Comparison of ENCODE assay signal across 9 cellular contexts in genomic region chr14:71290960-71291466, GRCh38. TPM values are rescaled to one million over a fixed set of nuclear protein-coding genes. Genes with fewer than 3 reads are reported as not detected.
DNase-seq lines count a peak whose midpoint lies in the region; ATAC-seq and TF ChIP-seq lines count a peak whose summit lies in the region.
"Had no signal": no experiment of that assay in that cellular context is flagged by ENCODE, and none has a peak within 500 bp of the region (broad histone marks: within the 10 kb centered on the region; RNA-seq: fewer than 3 reads in every experiment).

No MANE protein-coding gene starts in this region.

- no peaks in the 10 kb centered on the region for H3K9me3 Mint-ChIP-seq in activated naive CD4-positive, alpha-beta T cell treated with anti-CD3 and anti-CD28 coated beads for 36 hours

- no peak overlapping the region for H3K4me3 ChIP-seq in A673 (ENCODE audit: low read depth, low read length, poor library complexity, severe bottlenecking)
- no peak overlapping the region for H3K4me3 ChIP-seq in kidney epithelial cell (ENCODE audit: low read depth, low read length)
- H3K4me3 ChIP-seq: cardiac muscle cell had no signal

- no peak overlapping the region for H3K27ac ChIP-seq in A673 (ENCODE audit: low read depth, low read length, poor library complexity, severe bottlenecking)
- H3K27ac ChIP-seq: cardiac muscle cell had no signal

- CTCF ChIA-PET in A673 (lab: Charles Lee), result no interaction called here
- CTCF ChIA-PET in activated naive CD4-positive, alpha-beta T cell treated with anti-CD3 and anti-CD28 coated beads for 36 hours (lab: Charles Lee), result interaction anchor here (0.7 kb wide), 2 partner anchors 73 to 93 kb away, joined by 3 read pairs; no protein-coding TSS in a partner anchor

- peaks cover 16% of the 10 kb centered on the region for H3K4me1 Mint-ChIP-seq in activated naive CD4-positive, alpha-beta T cell treated with anti-CD3 and anti-CD28 coated beads for 36 hours (ENCODE audit: low read depth)

- H3K36me3 Mint-ChIP-seq in activated naive CD4-positive, alpha-beta T cell treated with anti-CD3 and anti-CD28 coated beads for 36 hours (ENCODE audit: low read depth), result no peaks in the 10 kb centered on the region

- H3K4me1 ChIP-seq in A673 (ENCODE audit: insufficient read depth, low read length, poor library complexity, severe bottlenecking), result no peaks in the 10 kb centered on the region

- ATAC-seq in stimulated activated naive CD8-positive, alpha-beta T cell treated with anti-CD3 and anti-CD28 coated beads, Interleukin-15, Interleukin-2, amounts not matched to agents 100 U/mL and 50 U/mL, for 24 hours, result peak; percentile 99
- no peak for ATAC-seq in GM19467 (IDR thresholded peaks at IDR 0.05; ENCODE audit: unreplicated experiment)

- TF ChIP-seq CTCF in A673 (conservative IDR thresholded peaks at IDR 0.05; ENCODE audit: low read depth, low read length) (no peak), kidney epithelial cell (IDR thresholded peaks at IDR 0.05; ENCODE audit: insufficient read depth, low read length, poor library complexity, severe bottlenecking) (no peak)

- POLR2A ChIA-PET in A673 (lab: Charles Lee; ENCODE audit: low non-redundant PET), result no interaction called here

- H3K27me3 ChIP-seq in A673 (replicated peaks; ENCODE audit: insufficient read depth, low read depth, low read length, poor library complexity) (no peaks in the 10 kb centered on the region), kidney epithelial cell (ENCODE audit: control insufficient read depth, insufficient read depth, low read length) (no peaks in the 10 kb centered on the region)
- H3K27me3 ChIP-seq: cardiac muscle cell had no signal

- no peaks in the 10 kb centered on the region for H3K9me3 ChIP-seq in A673 (ENCODE audit: low read depth, low read length, poor library complexity, severe bottlenecking)

- intact Hi-C loops in A673 (cut with micrococcal nuclease; ENCODE audit: unreplicated experiment), result no loop called here
- intact Hi-C loops in activated naive CD4-positive, alpha-beta T cell treated with anti-CD3 and anti-CD28 coated beads for 36 hours (cut with micrococcal nuclease), result loop anchor here (1.0 to 2.0 kb wide), 3 partner anchors 30 to 264 kb away; partner anchors contain the start of gene SIPA1L1

- H3K27me3 Mint-ChIP-seq in activated naive CD4-positive, alpha-beta T cell treated with anti-CD3 and anti-CD28 coated beads for 36 hours (ENCODE audit: low read depth), result no peaks in the 10 kb centered on the region

- H3K4me3 Mint-ChIP-seq in activated naive CD4-positive, alpha-beta T cell treated with anti-CD3 and anti-CD28 coated beads for 36 hours, result no peak overlapping the region

- H3K36me3 ChIP-seq in A673 (ENCODE audit: insufficient read depth, low read length, poor library complexity, severe bottlenecking), result no peaks in the 10 kb centered on the region
- no peaks in the 10 kb centered on the region for H3K36me3 ChIP-seq in kidney epithelial cell (ENCODE audit: control insufficient read depth, insufficient read depth, low read length)
- H3K36me3 ChIP-seq: cardiac muscle cell had no signal

- no TSS peak for BruUV-seq in A673 (replicated peaks; lab: Mats Ljungman, UMichigan)

- no peak overlapping the region for H3K27ac Mint-ChIP-seq in activated naive CD4-positive, alpha-beta T cell treated with anti-CD3 and anti-CD28 coated beads for 36 hours

- DNase-seq in A673 (ENCODE audit: low spot score), result peak; percentile 48
- DNase-seq in GM19238 (ENCODE audit: insufficient read length, low spot score), result peak; percentile 13
- peak; percentile 93 for DNase-seq in M059J (ENCODE audit: low read depth)
- peak; percentile 67 for DNase-seq in activated naive CD4-positive, alpha-beta T cell treated with anti-CD3 and anti-CD28 coated beads for 36 hours
- DNase-seq in kidney epithelial cell (ENCODE audit: low read depth), result peak; percentile 83
- peak; percentile 41 for DNase-seq in stimulated activated naive CD8-positive, alpha-beta T cell treated with anti-CD3 and anti-CD28 coated beads, Interleukin-15, Interleukin-2, amounts not matched to agents 100 U/mL and 50 U/mL, for 24 hours
- no peak for DNase-seq in NCI-H82 (lab: John Stamatoyannopoulos, UW)

RNA-seq across cellular contexts. Expression of gene SIPA1L1, which starts 29.3 kb away (rescaled TPM):
- total RNA-seq in A673 (2021), result 81.0 and 84.2 TPM in 2 replicates
- total RNA-seq in M059J (2014; rRNA removed; shearing (Covaris generic)), result 32.4 and 49.4 TPM in 2 replicates
- 10 to 100 TPM; 33.2 to 34.6 TPM for total RNA-seq in activated naive CD4-positive, alpha-beta T cell treated with anti-CD3 and anti-CD28 coated beads for 36 hours
- total RNA-seq in kidney epithelial cell, result 55.2 and 62.2 TPM in 2 replicates
